In genomic region chr12:129186952-129187351, GRCh38 we compare ENCODE assay signal across 15 cellular contexts.
DNase-seq lines count a peak whose midpoint lies in the region; ATAC-seq, FAIRE-seq and TF ChIP-seq lines count a peak whose summit lies in the region.
"Had no signal": no experiment of that assay in that cellular context is flagged by ENCODE, and none has a peak within 500 bp of the region (broad histone marks: within the 10 kb centered on the region; RNA-seq: fewer than 3 reads in every experiment).

No MANE protein-coding gene starts in this region.

- BruUV-seq in PC-9 (replicated peaks; lab: Mats Ljungman, UMichigan), result no TSS peak

- ATAC-seq in left colon, result no peak

- CTCF ChIA-PET in PC-9 (lab: Charles Lee), result no interaction called here

- no peaks in the 10 kb centered on the region for H3K9me2 ChIP-seq in PC-9 (ENCODE audit: insufficient read depth)

- in situ Hi-C loops in GM13977 (cut with MboI; ENCODE audit: low pct_unique_long_range_greater_than_20kb, low sequenced_read_pairs, unreplicated experiment), result no loop called here

- H3K36me3 ChIP-seq in PC-9 (ENCODE audit: low read depth), result no peaks in the 10 kb centered on the region
- H3K36me3 ChIP-seq in kidney epithelial cell (ENCODE audit: control insufficient read depth, insufficient read depth, low read length), result no peaks in the 10 kb centered on the region

- no peaks in the 10 kb centered on the region for H3K9me3 ChIP-seq in PC-9 (ENCODE audit: insufficient read depth, low read depth)

- H3K4me3 ChIP-seq in PC-9 (no peak overlapping the region), kidney epithelial cell (ENCODE audit: low read depth, low read length) (no peak overlapping the region)
- H3K4me3 ChIP-seq: lung had no signal

- H3K27ac ChIP-seq in PC-9, result no peak overlapping the region
- H3K27ac ChIP-seq: VCaP had no signal

- H2AFZ ChIP-seq in PC-9, result no peak overlapping the region

- H3K4me1 ChIP-seq in PC-9 (replicated peaks; ENCODE audit: insufficient read depth), result no peaks in the 10 kb centered on the region

- no peaks in the 10 kb centered on the region for H4K20me1 ChIP-seq in PC-9 (ENCODE audit: insufficient read depth)

- DNase-seq in DMS53 (lab: John Stamatoyannopoulos, UW), result peak; percentile 73
- DNase-seq in H54 (ENCODE audit: insufficient read length, low spot score), result peak; percentile 9
- DNase-seq in PC-9, result no peak
- DNase-seq in kidney epithelial cell (ENCODE audit: low read depth), result no peak
- DNase-seq in left colon, result no peak
- DNase-seq in D341Med (ENCODE audit: low spot score), result no peak
- no peak for DNase-seq in GM13977 (ENCODE audit: low spot score)
- DNase-seq: activated CD8-positive, alpha-beta memory T cell treated with anti-CD3 and anti-CD28 coated beads, Interleukin-2, amount 50 U/mL, for 48 hours; activated naive CD8-positive, alpha-beta T cell treated with anti-CD3 and anti-CD28 coated beads for 36 hours; CD8-positive, alpha-beta memory T cell; hypothalamus; NCI-H1694 treated with DMSO at 0.1 percent for 48 hours; SHP77 treated with DMSO at 0.1 percent for 48 hours had no signal

- intact Hi-C loops in PC-9 (cut with micrococcal nuclease; ENCODE audit: unreplicated experiment) (no loop called here), left colon (cut with DNase I, micrococcal nuclease) (no loop called here)

- TF ChIP-seq POLR2A in H54 (IDR thresholded peaks at IDR 0.05; ENCODE audit: low read depth, low read length), result no peak

- no peak overlapping the region for H3K4me2 ChIP-seq in PC-9

- no peaks in the 10 kb centered on the region for H3F3A ChIP-seq in PC-9 (ENCODE audit: insufficient read depth, low read depth)

- H3K79me2 ChIP-seq in PC-9 (ENCODE audit: low read depth), result no peaks in the 10 kb centered on the region

- no peak for FAIRE-seq in H54 (lab: Jason Lieb, UNC)

- POLR2A ChIA-PET in PC-9 (lab: Charles Lee; ENCODE audit: unreplicated experiment), result no interaction called here

- TF ChIP-seq CTCF in PC-9 (conservative IDR thresholded peaks at IDR 0.05), result peak; percentile 40; the same call in 1 of the 2 replicates
- peak; percentile 6 for TF ChIP-seq CTCF in kidney epithelial cell (IDR thresholded peaks at IDR 0.05; ENCODE audit: insufficient read depth, low read length, poor library complexity, severe bottlenecking)
- no peak for TF ChIP-seq CTCF in GM13977 (IDR thresholded peaks at IDR 0.05; ENCODE audit: extremely low read depth, insufficient read depth, missing control alignments)

- H3K27me3 ChIP-seq in PC-9 (ENCODE audit: insufficient read depth, low read depth), result peaks cover 14% of the 10 kb centered on the region
- H3K27me3 ChIP-seq in kidney epithelial cell (ENCODE audit: control insufficient read depth, insufficient read depth, low read length), result no peaks in the 10 kb centered on the region

Comparison
In these comparisons a context has a peak if more than half of its experiments do, and no peak if none do; other contexts are left out.
1. DNase-seq: peak in DMS53 (single experiment) and H54 (single experiment); none in PC-9 (0 of 2), kidney epithelial cell (single experiment), left colon (0 of 2), D341Med (single experiment) and GM13977 (single experiment).